In genomic region chr15:80151576-80151975, GRCh38 we compare ENCODE assay signal across 1 cellular context.
TF ChIP-seq lines count a peak whose summit lies in the region.

No MANE protein-coding gene starts in this region.

TF ChIP-seq in A549, 52 proteins besides CTCF, POLR2A, EP300 and RAD21 (continued from another document):
- TF ChIP-seq USF2 (IDR thresholded peaks at IDR 0.05) (no peak), ZSCAN20 (CRISPR knock-in tag; IDR thresholded peaks at IDR 0.05) (no peak), HEYL (CRISPR knock-in tag; IDR thresholded peaks at IDR 0.05) (no peak), HOXA7 (CRISPR knock-in tag; IDR thresholded peaks at IDR 0.05) (no peak), BCL3 (IDR thresholded peaks at IDR 0.05) (no peak), MAX (IDR thresholded peaks at IDR 0.05) (no peak)
